Comparison of ENCODE assay signal across 1 cellular context in genomic region chr9:4984571-4985375, GRCh38.
TF ChIP-seq lines count a peak whose summit lies in the region.

JAK2 (plus strand) TSS chr9:4985272; CDS start chr9:5021988, 36,716 bp downstream.

TF ChIP-seq in K562, 482 proteins besides CTCF, POLR2A, EP300 and RAD21 (continued from another document and continues in another):
- TF ChIP-seq GABPB1 (CRISPR knock-in tag; IDR thresholded peaks at IDR 0.05) (peak; percentile 57; the same call in 1 of the 2 replicates), SMARCC2 (IDR thresholded peaks at IDR 0.05; ENCODE audit: low read depth) (no peak), CHD4 (IDR thresholded peaks at IDR 0.05; ENCODE audit: insufficient read depth, insufficient replicate concordance, low read depth, low read length, poor library complexity, severe bottlenecking) (no peak), ZNF316 (IDR thresholded peaks at IDR 0.05) (no peak), PURB (CRISPR knock-in tag; IDR thresholded peaks at IDR 0.05; ENCODE audit: low read depth) (no peak), CCNT2 (IDR thresholded peaks at IDR 0.05; ENCODE audit: borderline replicate concordance, extremely low read depth, insufficient read length, low read depth, low read length) (peak; percentile 82), ZFP36 (IDR thresholded peaks at IDR 0.05; ENCODE audit: low read depth, low read length, partially characterized antibody) (no peak), HLTF (IDR thresholded peaks at IDR 0.05) (no peak), TCF3 (CRISPR knock-in tag; IDR thresholded peaks at IDR 0.05) (no peak; the same call in none of the 2 replicates), JUNB (CRISPR knock-in tag; conservative IDR thresholded peaks at IDR 0.05) (peak; percentile 38; the same call in 1 of the 2 replicates), ATF6 (CRISPR knock-in tag; IDR thresholded peaks at IDR 0.05) (no peak), MGA (IDR thresholded peaks at IDR 0.05) (peak; percentile 54), PYGO2 (tag; IDR thresholded peaks at IDR 0.05) (no peak), XRCC4 (IDR thresholded peaks at IDR 0.05; ENCODE audit: extremely low read depth, insufficient read depth, insufficient read length) (no peak), MIER1 (IDR thresholded peaks at IDR 0.05; ENCODE audit: low read depth) (no peak), HSF4 (CRISPR knock-in tag; IDR thresholded peaks at IDR 0.05; ENCODE audit: borderline replicate concordance) (no peak), SRSF1 (IDR thresholded peaks at IDR 0.05; ENCODE audit: low read depth, low read length) (no peak), TFAP4 (CRISPR knock-in tag; IDR thresholded peaks at IDR 0.05; ENCODE audit: borderline replicate concordance) (peak; percentile 52; the same call in 1 of the 2 replicates), ZNF668 (CRISPR knock-in tag; IDR thresholded peaks at IDR 0.05) (no peak), ZNF431 (CRISPR knock-in tag; IDR thresholded peaks at IDR 0.05) (no peak), CBFA2T3 (IDR thresholded peaks at IDR 0.05) (no peak), HMG20A (CRISPR knock-in tag; conservative IDR thresholded peaks at IDR 0.05) (no peak), ZNF436 (CRISPR knock-in tag; IDR thresholded peaks at IDR 0.05) (no peak), MTF1 (CRISPR knock-in tag; IDR thresholded peaks at IDR 0.05; ENCODE audit: borderline replicate concordance) (no peak), SMAD2 (IDR thresholded peaks at IDR 0.05; ENCODE audit: low read depth, low read length) (no peak), SIN3A (IDR thresholded peaks at IDR 0.05; ENCODE audit: borderline replicate concordance in 2 of 2, control insufficient read depth in 1 of 2, low read depth in 2 of 2, low read length in 2 of 2) (peak; percentile 37 to 38; a peak in 2 of 4 replicates), MBD1 (CRISPR knock-in tag; IDR thresholded peaks at IDR 0.05) (no peak), ZNF280A (IDR thresholded peaks at IDR 0.05; ENCODE audit: low read depth, partially characterized antibody) (no peak), CEBPB (tag; IDR thresholded peaks at IDR 0.05) (no peak), SFPQ (IDR thresholded peaks at IDR 0.05; ENCODE audit: low read depth, low read length) (no peak), KAT7 (CRISPR knock-in tag; IDR thresholded peaks at IDR 0.05; ENCODE audit: borderline replicate concordance) (no peak; the same call in 1 of the 2 replicates), ZNF696 (CRISPR knock-in tag; conservative IDR thresholded peaks at IDR 0.05) (no peak), STAT5A (IDR thresholded peaks at IDR 0.05; ENCODE audit: borderline replicate concordance, low read length) (no peak), ZNF507 (tag; conservative IDR thresholded peaks at IDR 0.05) (no peak), MYNN (IDR thresholded peaks at IDR 0.05) (no peak; the same call in 1 of the 2 replicates), MYNN (CRISPR knock-in tag; IDR thresholded peaks at IDR 0.05) (no peak), BCLAF1 (IDR thresholded peaks at IDR 0.05; ENCODE audit: borderline replicate concordance in 1 of 2, control insufficient read depth in 1 of 2, low read depth in 2 of 2, low read length in 1 of 2) (no peak), ZNF134 (CRISPR knock-in tag; conservative IDR thresholded peaks at IDR 0.05) (no peak), RAD51 (IDR thresholded peaks at IDR 0.05; ENCODE audit: borderline replicate concordance, low read depth) (no peak)
